Comparison of ENCODE assay signal across 8 cellular contexts in the genomic region with DNA sequence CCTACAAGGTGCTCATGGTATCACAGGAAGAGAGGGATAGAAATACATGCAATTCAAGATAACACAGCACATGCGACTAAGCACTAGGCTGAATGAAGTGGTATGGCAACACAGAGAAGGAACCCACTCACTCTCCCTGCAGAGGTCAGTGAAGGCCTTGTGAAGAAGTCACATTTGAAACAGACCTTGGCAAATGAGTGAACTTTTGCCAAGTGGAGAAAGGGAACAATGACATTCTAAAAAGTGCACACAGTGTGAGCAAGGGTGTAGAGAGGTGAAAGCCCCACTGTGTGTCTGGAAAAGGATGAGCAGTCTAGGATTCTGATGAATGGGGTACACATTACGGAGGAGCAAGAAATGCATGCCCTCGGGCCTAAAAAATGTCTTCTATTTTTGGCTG. TPM values are rescaled to one million over a fixed set of nuclear protein-coding genes. Genes with fewer than 3 reads are reported as not detected.
DNase-seq lines count a peak whose midpoint lies in the region; TF ChIP-seq lines count a peak whose summit lies in the region.

No MANE protein-coding gene starts in this region.

- peak overlapping the region in 1 of 3 experiments; percentile 18 for H3K4me3 Mint-ChIP-seq in nephron

- H3K9me3 Mint-ChIP-seq in nephron: no peaks in the 10 kb centered on the region

- intact Hi-C loops in colonic mucosa (cut with DNase I): no loop called here

- no peak overlapping the region for H3K9ac ChIP-seq in colonic mucosa (ENCODE audit: low read depth in 2 of 2, low read length in 2 of 2)

- H3K36me3 ChIP-seq in colonic mucosa: no peaks in the 10 kb centered on the region

- no peaks in the 10 kb centered on the region for H3K27me3 Mint-ChIP-seq in nephron (ENCODE audit: low read depth)

- peak; percentile 14 for DNase-seq in NCI-H2196 (lab: John Stamatoyannopoulos, UW; ENCODE audit: unreplicated experiment)
- no peak for DNase-seq in NCI-H2196 treated with DMSO at 0.1 percent for 48 hours (lab: John Stamatoyannopoulos, UW; ENCODE audit: unreplicated experiment)
- DNase-seq in NB4 (ENCODE audit: low read depth): peak; percentile 82
- DNase-seq in colonic mucosa: no peak
- no peak for DNase-seq in NCI-H446 (lab: John Stamatoyannopoulos, UW)
- DNase-seq in SHP77 treated with DMSO at 0.1 percent for 48 hours (lab: John Stamatoyannopoulos, UW): no peak
- no peak for DNase-seq in NCI-H345 (lab: John Stamatoyannopoulos, UW)

- peak overlapping the region; percentile 77 to 92 (median 89) for H3K27ac Mint-ChIP-seq in nephron

- no peak for TF ChIP-seq POLR2A in NB4 (IDR thresholded peaks at IDR 0.05; ENCODE audit: extremely low read depth, insufficient read length)

- no peaks in the 10 kb centered on the region for H3K4me1 ChIP-seq in colonic mucosa

- TF ChIP-seq CTCF in NB4 (IDR thresholded peaks at IDR 0.05; ENCODE audit: low read depth, low read length) (peak; percentile 33), colonic mucosa (IDR thresholded peaks at IDR 0.05) (no peak), nephron (IDR thresholded peaks at IDR 0.05; ENCODE audit: unreplicated experiment in 3 of 3) (no peak)

- H3K4me3 ChIP-seq in NB4 (ENCODE audit: low read depth, low read length) (peak overlapping the region; percentile 57), colonic mucosa (no peak overlapping the region)

- H3K27ac ChIP-seq in colonic mucosa: peak overlapping the region; percentile 59

- no peaks in the 10 kb centered on the region for H3K27me3 ChIP-seq in colonic mucosa

- no peaks in the 10 kb centered on the region for H3K9me3 ChIP-seq in colonic mucosa

- peaks cover 23% of the 10 kb centered on the region for H3K36me3 Mint-ChIP-seq in nephron (ENCODE audit: low read depth)

- H3K4me1 Mint-ChIP-seq in nephron: peaks cover 62% of the 10 kb centered on the region

RNA-seq across cellular contexts. Expression of a gene that starts 23.3 kb away (rescaled TPM):
- total RNA-seq in colonic mucosa: 10 to 100 TPM in 1 of 2 donors, 1 to 10 TPM in 1; 4.7 to 12.9 TPM

Comparison
In these comparisons a context has a peak if more than half of its experiments do, and no peak if none do; other contexts are left out.
1. DNase-seq: peak in NCI-H2196 (single experiment) and NB4 (single experiment); none in NCI-H2196 treated with DMSO at 0.1 percent for 48 hours (single experiment), colonic mucosa (single experiment), NCI-H446 (0 of 2), SHP77 treated with DMSO at 0.1 percent for 48 hours (single experiment) and NCI-H345 (single experiment).